In genomic region chr22:31481129-31481528, GRCh38 we compare ENCODE assay signal across 6 cellular contexts.
"Had no signal": no experiment of that assay in that cellular context is flagged by ENCODE, and none has a peak within 500 bp of the region (broad histone marks: within the 10 kb centered on the region; RNA-seq: fewer than 3 reads in every experiment).

No MANE protein-coding gene starts in this region.

- H3K4me3 Mint-ChIP-seq: GM23338, H9, HFFc6, IgD-negative memory B cell had no signal

- H3K27me3 Mint-ChIP-seq: IgD-negative memory B cell had no signal

- ATAC-seq: GM23338, HepG2 had no signal

- H3K9me3 Mint-ChIP-seq: GM23338, H9, HFFc6, IgD-negative memory B cell had no signal

- DNase-seq: H9, HCEC 1CT, HFFc6 had no signal

- H3K4me1 Mint-ChIP-seq: GM23338, H9 had no signal

- H3K27ac Mint-ChIP-seq: GM23338 had no signal
